ENCODE assay signal across 20 cellular contexts in the genomic region with DNA sequence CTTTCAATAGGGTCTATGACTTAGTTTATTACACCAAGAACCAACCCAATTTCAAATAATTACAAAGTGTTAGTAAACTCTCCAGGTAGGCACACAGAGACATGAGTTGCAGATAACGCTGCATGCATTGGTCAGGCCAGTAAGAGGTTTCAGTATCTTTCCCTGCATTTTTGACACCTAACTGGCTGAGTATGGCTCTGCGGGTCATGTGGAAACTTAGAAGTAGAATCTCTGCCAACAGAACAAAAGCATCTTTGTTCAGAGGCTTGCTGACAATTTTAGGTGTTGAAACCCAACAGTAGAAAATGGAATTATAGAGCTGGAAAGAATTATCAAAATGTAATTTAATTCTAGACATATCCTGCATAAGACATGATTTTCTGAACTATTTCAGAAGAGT. TPM values are rescaled to one million over a fixed set of nuclear protein-coding genes. Genes with fewer than 3 reads are reported as not detected.
DNase-seq lines count a peak whose midpoint lies in the region; ATAC-seq, FAIRE-seq and TF ChIP-seq lines count a peak whose summit lies in the region.
"Had no signal": no experiment of that assay in that cellular context is flagged by ENCODE, and none has a peak within 500 bp of the region (broad histone marks: within the 10 kb centered on the region; RNA-seq: fewer than 3 reads in every experiment).

No MANE protein-coding gene starts in this region.

- H3K79me1 ChIP-seq in mesendoderm (ENCODE audit: low read length): no peaks in the 10 kb centered on the region

- no peak overlapping the region for H3K4ac ChIP-seq in mesendoderm (ENCODE audit: low read depth, low read length)

- H3K9me3 ChIP-seq in PC-3 (ENCODE audit: low read length): no peaks in the 10 kb centered on the region
- H3K9me3 ChIP-seq: Caco-2 had no signal

- no peak overlapping the region for H2BK15ac ChIP-seq in mesendoderm (replicated peaks; ENCODE audit: low read depth)

- no peak overlapping the region for H2BK5ac ChIP-seq in mesendoderm (ENCODE audit: low read length)

- H2AFZ ChIP-seq in PC-3 (ENCODE audit: low read length): no peak overlapping the region
- H2AFZ ChIP-seq: GM23338 had no signal

- POLR2A ChIA-PET in PC-3 (lab: Charles Lee; ENCODE audit: unreplicated experiment): no interaction called here

- H3K4me2 ChIP-seq in mesendoderm (ENCODE audit: low read length): no peak overlapping the region
- H3K4me2 ChIP-seq in PC-3 (ENCODE audit: low read length): no peak overlapping the region
- H3K4me2 ChIP-seq: GM23338 had no signal

- H3K27me3 ChIP-seq in mesendoderm (ENCODE audit: insufficient read depth, low read length, poor library complexity) (no peaks in the 10 kb centered on the region), PC-3 (ENCODE audit: low read length) (peaks cover 7% of the 10 kb centered on the region; the same call in 1 of the 2 replicates)

- in situ Hi-C loops in SK-MEL-5 (cut with HindIII; ENCODE audit: low pct_unique_long_range_greater_than_20kb, low sequenced_read_pairs): no loop called here

- no peak overlapping the region for H4K8ac ChIP-seq in mesendoderm (ENCODE audit: low read depth, low read length)

- BruUV-seq in PC-3 (replicated peaks; lab: Mats Ljungman, UMichigan): no TSS peak

- H3K27ac ChIP-seq in mesendoderm (ENCODE audit: low read depth, low read length) (no peak overlapping the region), PC-3 (ENCODE audit: low read length) (no peak overlapping the region)

- H4K5ac ChIP-seq in mesendoderm (ENCODE audit: low read length): no peak overlapping the region

- no peaks in the 10 kb centered on the region for H4K20me1 ChIP-seq in PC-3 (ENCODE audit: low read length)

- TF ChIP-seq POLR2A in GM18505 (IDR thresholded peaks at IDR 0.05; ENCODE audit: borderline replicate concordance, extremely low read depth, insufficient read depth, insufficient read length): no peak

- no peak for TF ChIP-seq CTCF in PC-3 (conservative IDR thresholded peaks at IDR 0.05; ENCODE audit: low read depth, low read length)

- no peaks in the 10 kb centered on the region for H3K9me2 ChIP-seq in PC-3 (replicated peaks; ENCODE audit: low read length)

- H2AK5ac ChIP-seq in mesendoderm (ENCODE audit: low read length): no peak overlapping the region

- H3K56ac ChIP-seq in mesendoderm (ENCODE audit: low read length): no peak overlapping the region

- no peak overlapping the region for H3K4me3 ChIP-seq in mesendoderm (ENCODE audit: low read length)
- no peak overlapping the region for H3K4me3 ChIP-seq in PC-3 (ENCODE audit: low read length)
- H3K4me3 ChIP-seq: GM12878, GM23338 had no signal

- no peak overlapping the region for H3K23ac ChIP-seq in mesendoderm (ENCODE audit: low read length)

- intact Hi-C loops in PC-3 (cut with micrococcal nuclease): no loop called here

- CTCF ChIA-PET in PC-3 (lab: Charles Lee): no interaction called here

- FAIRE-seq in urothelium cell line (lab: Jason Lieb, UNC): no peak
- FAIRE-seq: GM12878, GM18507 had no signal

- H3K4me1 ChIP-seq in mesendoderm (ENCODE audit: control insufficient read depth, low read depth, low read length) (no peaks in the 10 kb centered on the region), PC-3 (ENCODE audit: insufficient read depth, low read length) (no peaks in the 10 kb centered on the region)

- no peaks in the 10 kb centered on the region for H3F3A ChIP-seq in PC-3 (ENCODE audit: low read length, unreplicated experiment)

- H2BK120ac ChIP-seq in mesendoderm (ENCODE audit: low read depth, low read length): no peak overlapping the region

- DNase-seq in SK-MEL-5 (ENCODE audit: low read depth, low spot score) (peak; percentile 71), foreskin melanocyte (peak; percentile 31), mesendoderm (peak; percentile 14), urothelium cell line (ENCODE audit: low spot score) (peak; percentile 4), PC-3 (no peak), DMS53 treated with DMSO at 0.1 percent for 48 hours (lab: John Stamatoyannopoulos, UW; ENCODE audit: unreplicated experiment) (no peak)
- DNase-seq: C1 segment of cervical spinal cord; Caco-2; CD4-positive, alpha-beta memory T cell; DMS153; DMS79; EL; GDM1; H9 had no signal

- H3K36me3 ChIP-seq in mesendoderm (ENCODE audit: control insufficient read depth, insufficient read depth, low read length) (no peaks in the 10 kb centered on the region), PC-3 (ENCODE audit: low read depth, low read length) (no peaks in the 10 kb centered on the region)

- H3K9ac ChIP-seq in mesendoderm (ENCODE audit: low read length): no peak overlapping the region
- no peak overlapping the region for H3K9ac ChIP-seq in PC-3 (ENCODE audit: low read length)

- no peak overlapping the region for H3K18ac ChIP-seq in mesendoderm (ENCODE audit: low read length)

- no CpG with 5 or more reads among the region's 2 CpGs for WGBS in mesendoderm (ENCODE audit: extremely low coverage, insufficient coverage, low lambda C conversion rate)

- ATAC-seq in GM18505 (IDR thresholded peaks at IDR 0.05; ENCODE audit: unreplicated experiment): no peak
- no peak for ATAC-seq in PC-3
- ATAC-seq: GM12878, GM23338, HCT116 had no signal

- H3K79me2 ChIP-seq in mesendoderm (ENCODE audit: control insufficient read depth, insufficient read depth, low read length) (no peaks in the 10 kb centered on the region), PC-3 (ENCODE audit: low read length) (no peaks in the 10 kb centered on the region)

RNA-seq across cellular contexts. Expression of a gene that starts 25.3 kb away (rescaled TPM):
- total RNA-seq in SK-MEL-5 (2014; rRNA removed; shearing (Covaris generic)): not detected in 2 replicates
- polyA plus RNA-seq in SK-MEL-5 (2015; cell fraction: cytosol; rRNA removed): not detected in 2 replicates
- polyA plus RNA-seq in SK-MEL-5 (2015; cell fraction: nucleus; rRNA removed): 0.09 TPM in 1 of 2 replicates, not detected in the other
- not detected for polyA plus RNA-seq in mesendoderm (2013, experiment 1 of 2)
- not detected for polyA plus RNA-seq in mesendoderm (2013, experiment 2 of 2)
- 0.04 TPM in 1 of 2 replicates, not detected in the other for total RNA-seq in PC-3 (2014; rRNA removed)
- total RNA-seq: A673; Caco-2; CD4-positive, alpha-beta memory T cell; GM12878; GM23338; H9 had no signal
- polyA plus RNA-seq: CD4-positive, alpha-beta memory T cell; GM12878; GM23338 had no signal

Comparison
In these comparisons a context has a peak if more than half of its experiments do, and no peak if none do; other contexts are left out.
1. DNase-seq: peak in SK-MEL-5 (single experiment), foreskin melanocyte (single experiment), mesendoderm (single experiment) and urothelium cell line (single experiment); none in PC-3 (single experiment) and DMS53 treated with DMSO at 0.1 percent for 48 hours (single experiment).